18 cellular contexts compared by ENCODE assay signal in genomic region chr11:134637091-134638015, GRCh38.
"Had no signal": no experiment of that assay in that cellular context is flagged by ENCODE, and none has a peak within 500 bp of the region (broad histone marks: within the 10 kb centered on the region; RNA-seq: fewer than 3 reads in every experiment).

No MANE protein-coding gene starts in this region.

- H3K27me3 ChIP-seq: cardiac muscle cell, foreskin keratinocyte, uterus had no signal

- H3K27ac ChIP-seq: cardiac muscle cell, dorsolateral prefrontal cortex, foreskin keratinocyte, left lung, tibial artery, uterus had no signal

- H3K4me3 ChIP-seq: cardiac muscle cell, dorsolateral prefrontal cortex, left lung, tibial artery, uterus had no signal

- H3K4me1 ChIP-seq: foreskin keratinocyte, left lung, tibial artery, uterus had no signal

- DNase-seq: activated naive CD4-positive, alpha-beta T cell treated with Interleukin-2 at 50 U/mL for 16 hours; activated naive CD8-positive, alpha-beta T cell treated with anti-CD3 and anti-CD28 coated beads, Interleukin-2, amount 10 ng/mL, durations not matched to agents 7 days and 5 days; amygdala; foreskin keratinocyte; hippocampal formation; left lung; midbrain; occipital lobe; retina; stimulated activated CD4-positive, alpha-beta T cell treated with anti-CD3 and anti-CD28 coated beads, Interleukin-2, amount 100 ng/mL, for 24 hours; stimulated activated naive CD8-positive, alpha-beta T cell treated with anti-CD3 and anti-CD28 coated beads, Interleukin-15, Interleukin-2, amounts not matched to agents 100 U/mL and 50 U/mL, for 24 hours; substantia nigra; tibial artery; uterus had no signal

- H3K36me3 ChIP-seq: cardiac muscle cell, left lung, tibial artery, uterus had no signal

- ATAC-seq: activated CD4-positive, CD25-positive, alpha-beta regulatory T cell treated with anti-CD3 and anti-CD28 coated beads, Interleukin-2, amount 50 U/mL, for 24 hours; activated T-helper 17 cell treated with anti-CD3 and anti-CD28 coated beads, Interleukin-2, amount 50 U/mL, for 72 hours; foreskin keratinocyte; left lung; stimulated activated naive CD8-positive, alpha-beta T cell treated with anti-CD3 and anti-CD28 coated beads, Interleukin-15, Interleukin-2, amounts not matched to agents 100 U/mL and 50 U/mL, for 24 hours had no signal
